ENCODE assay signal across 1 cellular context in genomic region chr20:22684072-22684762, GRCh38.
A peak's percentile ranks its signal among the peaks of the same experiment; 100 is the strongest.
TF ChIP-seq lines count a peak whose summit lies in the region.

No MANE protein-coding gene starts in this region.

TF ChIP-seq in HepG2, 621 proteins besides CTCF, POLR2A, EP300 and RAD21 (continued from another document and continues in another):
- TF ChIP-seq ARNTL (CRISPR knock-in tag; IDR thresholded peaks at IDR 0.05): no peak
- no peak for TF ChIP-seq ZNF503 (CRISPR knock-in tag; IDR thresholded peaks at IDR 0.05)
- TF ChIP-seq TOPORS (CRISPR knock-in tag; IDR thresholded peaks at IDR 0.05): no peak
- no peak for TF ChIP-seq MBNL3 (CRISPR knock-in tag; conservative IDR thresholded peaks at IDR 0.05)
- no peak for TF ChIP-seq ASH2L (IDR thresholded peaks at IDR 0.05; ENCODE audit: insufficient read length, low read depth, low read length)
- no peak for TF ChIP-seq NFAT5 (CRISPR knock-in tag; IDR thresholded peaks at IDR 0.05)
- TF ChIP-seq SOX5 (CRISPR knock-in tag; IDR thresholded peaks at IDR 0.05; ENCODE audit: borderline replicate concordance): 0 out of 2 replicates have a peak, but pooled peaks have one; percentile 27
- no peak for TF ChIP-seq MLX (CRISPR knock-in tag; IDR thresholded peaks at IDR 0.05)
- 0 out of 2 replicates have a peak, but pooled peaks have one; percentile 31 for TF ChIP-seq ZNF451 (CRISPR knock-in tag; IDR thresholded peaks at IDR 0.05)
- no peak for TF ChIP-seq ZNF792 (CRISPR knock-in tag; IDR thresholded peaks at IDR 0.05)
- TF ChIP-seq SAP130 (CRISPR knock-in tag; IDR thresholded peaks at IDR 0.05; ENCODE audit: low read depth): no peak
- 0 out of 2 replicates have a peak, but pooled peaks have one; percentile 7 for TF ChIP-seq MEIS2 (CRISPR knock-in tag; IDR thresholded peaks at IDR 0.05)
- TF ChIP-seq ZUFSP (CRISPR knock-in tag; IDR thresholded peaks at IDR 0.05; ENCODE audit: borderline replicate concordance): no peak
- TF ChIP-seq ZNF552 (CRISPR knock-in tag; IDR thresholded peaks at IDR 0.05; ENCODE audit: borderline replicate concordance): no peak
- no peak for TF ChIP-seq LCORL (IDR thresholded peaks at IDR 0.05)
- TF ChIP-seq LCORL (CRISPR knock-in tag; IDR thresholded peaks at IDR 0.05): peak; percentile 53; the same call in 1 of the 2 replicates
- no peak for TF ChIP-seq ZNF235 (CRISPR knock-in tag; IDR thresholded peaks at IDR 0.05; ENCODE audit: borderline replicate concordance)
- no peak for TF ChIP-seq HNF4A (CRISPR knock-in tag; IDR thresholded peaks at IDR 0.05)
- no peak for TF ChIP-seq ZNF788 (CRISPR knock-in tag; IDR thresholded peaks at IDR 0.05; ENCODE audit: borderline replicate concordance)
- no peak for TF ChIP-seq ZFP41 (CRISPR knock-in tag; IDR thresholded peaks at IDR 0.05; ENCODE audit: borderline replicate concordance)
- TF ChIP-seq HNF1A (IDR thresholded peaks at IDR 0.05; ENCODE audit: low read depth): no peak
- no peak for TF ChIP-seq HNF1A (CRISPR knock-in tag; IDR thresholded peaks at IDR 0.05; ENCODE audit: borderline replicate concordance)
- TF ChIP-seq IRF9 (CRISPR knock-in tag; IDR thresholded peaks at IDR 0.05; ENCODE audit: borderline replicate concordance): no peak
- TF ChIP-seq POGK (CRISPR knock-in tag; conservative IDR thresholded peaks at IDR 0.05): no peak
- TF ChIP-seq ETV5 (CRISPR knock-in tag; IDR thresholded peaks at IDR 0.05; ENCODE audit: borderline replicate concordance): no peak; the same call in 1 of the 2 replicates
- no peak for TF ChIP-seq ATF7 (IDR thresholded peaks at IDR 0.05)
- TF ChIP-seq ATF7 (CRISPR knock-in tag; IDR thresholded peaks at IDR 0.05): no peak
- no peak for TF ChIP-seq TMF1 (CRISPR knock-in tag; IDR thresholded peaks at IDR 0.05; ENCODE audit: low read depth)
- no peak for TF ChIP-seq ZNF138 (CRISPR knock-in tag; IDR thresholded peaks at IDR 0.05; ENCODE audit: low read depth)
- no peak for TF ChIP-seq ZNF782 (CRISPR knock-in tag; IDR thresholded peaks at IDR 0.05; ENCODE audit: borderline replicate concordance)
- TF ChIP-seq YEATS2 (CRISPR knock-in tag; IDR thresholded peaks at IDR 0.05; ENCODE audit: borderline replicate concordance): peak; percentile 53; the same call in 1 of the 2 replicates
- no peak for TF ChIP-seq ZNF354B (CRISPR knock-in tag; IDR thresholded peaks at IDR 0.05)
- no peak for TF ChIP-seq HMG20B (CRISPR knock-in tag; conservative IDR thresholded peaks at IDR 0.05)
- TF ChIP-seq IKZF4 (CRISPR knock-in tag; IDR thresholded peaks at IDR 0.05; ENCODE audit: borderline replicate concordance, low read depth, not compliant biosample characterization): peak; percentile 49
- TF ChIP-seq CAMTA2 (CRISPR knock-in tag; IDR thresholded peaks at IDR 0.05; ENCODE audit: borderline replicate concordance): no peak
- peak; percentile 42; the same call in 1 of the 2 replicates for TF ChIP-seq HMGXB3 (CRISPR knock-in tag; IDR thresholded peaks at IDR 0.05; ENCODE audit: borderline replicate concordance)
- TF ChIP-seq HES4 (CRISPR knock-in tag; IDR thresholded peaks at IDR 0.05; ENCODE audit: borderline replicate concordance): peak; percentile 47; the same call in 1 of the 2 replicates
- no peak; the same call in 1 of the 2 replicates for TF ChIP-seq SMAD1 (CRISPR knock-in tag; IDR thresholded peaks at IDR 0.05; ENCODE audit: borderline replicate concordance, low read depth)
- TF ChIP-seq FOXP1 (IDR thresholded peaks at IDR 0.05): no peak
- TF ChIP-seq FOXP1 (CRISPR knock-in tag; IDR thresholded peaks at IDR 0.05): no peak
